In the genomic region with DNA sequence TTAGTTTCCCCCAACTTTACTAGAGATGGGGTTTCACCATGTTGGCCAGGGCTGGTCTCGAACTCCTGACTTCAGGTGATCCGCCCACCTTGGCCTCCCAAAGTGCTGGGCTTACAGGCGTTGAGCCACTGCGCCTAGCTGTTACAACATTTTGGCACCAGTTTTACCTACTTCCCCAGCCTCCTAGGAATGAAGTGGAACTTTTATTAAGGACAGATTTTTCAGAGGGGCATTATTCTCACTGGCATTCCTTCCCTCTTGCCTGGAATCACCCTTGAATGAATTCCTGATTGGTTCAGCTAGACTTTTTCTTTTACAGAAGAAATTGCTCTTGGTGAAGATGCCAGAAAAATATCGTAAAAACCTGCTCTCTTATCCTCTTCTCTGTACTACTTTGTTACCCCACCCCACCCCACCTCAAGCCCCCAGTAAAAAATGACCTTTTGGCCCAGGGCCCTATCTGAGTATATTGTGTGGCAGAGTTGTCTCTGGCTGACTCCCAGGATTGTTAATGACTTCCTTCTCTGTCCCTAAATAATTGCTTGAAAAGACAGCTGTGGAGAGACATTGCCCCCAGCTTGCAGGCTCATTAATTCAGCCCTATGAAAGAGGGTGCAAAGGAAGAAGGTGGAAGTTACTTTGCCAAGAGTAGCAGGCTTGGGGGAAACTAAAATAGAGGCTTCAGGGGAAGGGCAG, we compare ENCODE assay signal across 20 cellular contexts.
DNase-seq lines count a peak whose midpoint lies in the region; ATAC-seq and TF ChIP-seq lines count a peak whose summit lies in the region.
"Had no signal": no experiment of that assay in that cellular context is flagged by ENCODE, and none has a peak within 500 bp of the region (broad histone marks: within the 10 kb centered on the region; RNA-seq: fewer than 3 reads in every experiment).

No MANE protein-coding gene starts in this region.

- CTCF ChIA-PET in A673 (lab: Charles Lee) = no interaction called here

- DNase-seq in A673 (ENCODE audit: low spot score) (peak; percentile 89), NCI-H748 (lab: John Stamatoyannopoulos, UW; ENCODE audit: unreplicated experiment) (peak; percentile 55), islet precursor cell (peak; percentile 58), ureter (ENCODE audit: low spot score) (no peak)
- DNase-seq in activated T-cell treated with anti-CD3 and anti-CD28 coated beads, Interleukin-2, amount 50 U/mL, for 1 hour = no peak
- DNase-seq: activated CD4-positive, alpha-beta T cell treated with anti-CD3 and anti-CD28 coated beads for 48 hours; activated naive CD8-positive, alpha-beta T cell treated with anti-CD3 and anti-CD28 coated beads for 36 hours; brain microvascular endothelial cell; effector memory CD8-positive, alpha-beta T cell; esophagus squamous epithelium; KBM-7; NCI-H446 treated with DMSO at 0.1 percent for 48 hours; stimulated activated CD4-positive, alpha-beta T cell treated with anti-CD3 and anti-CD28 coated beads, Interleukin-2, amount 100 ng/mL, for 24 hours; stimulated activated naive CD4-positive, alpha-beta T cell treated with Interleukin-2 at 50 U/mL for 16 hours; T-helper 1 cell had no signal

- TF ChIP-seq CTCF in A673 (conservative IDR thresholded peaks at IDR 0.05; ENCODE audit: low read depth, low read length) = no peak

- H3K4me3 ChIP-seq in A673 (ENCODE audit: low read depth, low read length, poor library complexity, severe bottlenecking) = no peak overlapping the region
- no peak overlapping the region for H3K4me3 ChIP-seq in BLaER1
- H3K4me3 ChIP-seq: esophagus squamous epithelium, skin epidermis had no signal

- POLR2A ChIA-PET in A673 (lab: Charles Lee; ENCODE audit: low non-redundant PET) = interaction anchor here (0.6 to 0.7 kb wide), 2 partner anchors 19 to 49 kb away, joined by 3 to 10 read pairs; no protein-coding TSS in a partner anchor

- intact Hi-C loops in A673 (cut with micrococcal nuclease; ENCODE audit: unreplicated experiment) = no loop called here

- peak overlapping the region; percentile 66 for H3K27ac ChIP-seq in A673 (ENCODE audit: low read depth, low read length, poor library complexity, severe bottlenecking)
- no peak overlapping the region for H3K27ac ChIP-seq in BLaER1
- H3K27ac ChIP-seq: brain microvascular endothelial cell, esophagus squamous epithelium, neutrophil, skin epidermis had no signal

- peaks cover 55% of the 10 kb centered on the region for H3K4me1 ChIP-seq in A673 (ENCODE audit: insufficient read depth, low read length, poor library complexity, severe bottlenecking)
- H3K4me1 ChIP-seq in BLaER1 = peaks cover 35% of the 10 kb centered on the region

- H4K20me1 ChIP-seq in BLaER1 = peaks cover 97% of the 10 kb centered on the region

- H3K27me3 ChIP-seq in A673 (replicated peaks; ENCODE audit: insufficient read depth, low read depth, low read length, poor library complexity) = no peaks in the 10 kb centered on the region
- H3K27me3 ChIP-seq in BLaER1 = no peaks in the 10 kb centered on the region
- H3K27me3 ChIP-seq: brain microvascular endothelial cell, esophagus squamous epithelium, neutrophil had no signal

- no peak overlapping the region for H3K9ac ChIP-seq in BLaER1

- no peaks in the 10 kb centered on the region for H3K9me3 ChIP-seq in A673 (ENCODE audit: low read depth, low read length, poor library complexity, severe bottlenecking)
- peaks cover 23% of the 10 kb centered on the region for H3K9me3 ChIP-seq in BLaER1
- H3K9me3 ChIP-seq: esophagus squamous epithelium, neutrophil had no signal

- H3K36me3 ChIP-seq in A673 (ENCODE audit: insufficient read depth, low read length, poor library complexity, severe bottlenecking) (no peaks in the 10 kb centered on the region), BLaER1 (peaks cover 10% of the 10 kb centered on the region; the same call in 1 of the 2 replicates)
- H3K36me3 ChIP-seq: brain microvascular endothelial cell, esophagus squamous epithelium, neutrophil had no signal

- no TSS peak for BruUV-seq in A673 (replicated peaks; lab: Mats Ljungman, UMichigan)

- no peak for ATAC-seq in HG02885 (IDR thresholded peaks at IDR 0.05; ENCODE audit: poor library complexity, unreplicated experiment)
- ATAC-seq: effector memory CD8-positive, alpha-beta T cell; left lobe of liver had no signal

- peak overlapping the region; percentile 40 for H3K4me2 ChIP-seq in BLaER1

Comparison
In these comparisons a context has a peak if more than half of its experiments do, and no peak if none do; other contexts are left out.
1. DNase-seq: peak in A673 (single experiment), NCI-H748 (single experiment) and islet precursor cell (single experiment); none in ureter (single experiment) and activated T-cell treated with anti-CD3 and anti-CD28 coated beads, Interleukin-2, amount 50 U/mL, for 1 hour (single experiment).